Comparison of ENCODE assay signal across 8 cellular contexts in the genomic region with DNA sequence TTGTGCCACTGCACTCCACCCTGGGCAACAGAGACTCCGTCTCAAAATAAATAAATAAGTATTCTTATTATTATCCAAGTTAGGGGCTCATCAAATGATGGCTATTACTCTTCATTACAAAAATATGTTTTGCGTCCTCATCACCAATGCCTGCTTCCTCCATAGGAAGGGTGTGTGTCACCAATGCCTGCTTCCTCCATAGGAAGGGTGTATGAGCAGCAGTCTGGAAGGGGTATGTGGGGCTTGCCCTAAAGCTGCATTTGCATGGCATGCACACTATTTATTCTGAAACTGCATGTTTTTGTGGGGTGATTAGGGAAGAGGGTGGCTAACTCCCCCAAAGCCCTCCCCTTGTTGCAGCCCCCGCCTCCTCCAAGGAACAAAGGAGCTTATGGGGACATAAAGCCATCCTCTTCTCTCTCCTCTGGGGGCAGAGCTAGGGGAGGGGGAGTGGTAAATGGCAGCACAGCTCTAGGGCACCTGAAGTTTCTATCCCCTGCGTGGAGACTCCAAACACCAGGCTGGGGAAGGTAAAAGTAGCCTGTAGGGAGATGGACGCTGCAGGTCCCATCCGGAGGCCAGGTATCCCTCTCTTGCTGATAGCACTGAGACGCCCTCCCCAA. TPM values are rescaled to one million over a fixed set of nuclear protein-coding genes. Genes with fewer than 3 reads are reported as not detected.
DNase-seq lines count a peak whose midpoint lies in the region; TF ChIP-seq lines count a peak whose summit lies in the region.

No MANE protein-coding gene starts in this region.

- no peaks in the 10 kb centered on the region for H3K27me3 Mint-ChIP-seq in endodermal cell (ENCODE audit: insufficient read depth)

- no peaks in the 10 kb centered on the region for H3K27me3 ChIP-seq in SJSA1 (replicated peaks)
- no peaks in the 10 kb centered on the region for H3K27me3 ChIP-seq in endodermal cell (ENCODE audit: control insufficient read depth, insufficient read depth, low read length, poor library complexity, severe bottlenecking)
- H3K27me3 ChIP-seq in neuron (ENCODE audit: insufficient read depth, low read length) = no peaks in the 10 kb centered on the region

- no peak for TF ChIP-seq CTCF in endodermal cell (conservative IDR thresholded peaks at IDR 0.05)

- no peak overlapping the region for H2AFZ ChIP-seq in neuron (ENCODE audit: low read depth, low read length)

- H3K36me3 Mint-ChIP-seq in endodermal cell (ENCODE audit: low read depth) = peaks cover 28% of the 10 kb centered on the region

- H3K9me3 ChIP-seq in SJSA1 (replicated peaks) (no peaks in the 10 kb centered on the region), endodermal cell (ENCODE audit: control insufficient read depth, low read length) (no peaks in the 10 kb centered on the region), neuron (ENCODE audit: low read length) (no peaks in the 10 kb centered on the region)

- H3K9ac ChIP-seq in endodermal cell (ENCODE audit: extremely low read depth, low read length, poor library complexity, severe bottlenecking) = peak overlapping the region; percentile 73

- DNase-seq in NCI-H2227 (lab: John Stamatoyannopoulos, UW; ENCODE audit: unreplicated experiment) = peak; percentile 42
- DNase-seq in NCI-H2227 treated with DMSO at 0.1 percent for 48 hours (lab: John Stamatoyannopoulos, UW) = no peak
- DNase-seq in SJSA1 (ENCODE audit: low read depth in 1 of 2, low spot score in 2 of 2) = no peak
- peak; percentile 77 for DNase-seq in endodermal cell
- DNase-seq in cerebellum (ENCODE audit: low spot score) = no peak
- no peak for DNase-seq in NCI-H1092 treated with DMSO at 0.1 percent for 48 hours (lab: John Stamatoyannopoulos, UW)
- no peak for DNase-seq in effector CD4-positive, alpha-beta T cell

- peaks cover 8% of the 10 kb centered on the region for H3K4me1 Mint-ChIP-seq in endodermal cell

- peak overlapping the region; percentile 91 for H3K4me3 Mint-ChIP-seq in endodermal cell

- 4 to 30% methylated on average over 4 to 7 of the region's 7 CpGs for WGBS in endodermal cell (ENCODE audit: insufficient coverage in 1 of 2, insufficient read length in 1 of 2), 2 experiments

- H3K4me1 ChIP-seq in SJSA1 (replicated peaks) (peaks cover 11% of the 10 kb centered on the region), endodermal cell (ENCODE audit: control insufficient read depth, insufficient read depth, low read length) (no peaks in the 10 kb centered on the region), neuron (ENCODE audit: insufficient read depth, low read length) (peaks cover 14% of the 10 kb centered on the region)

- no peaks in the 10 kb centered on the region for H3K9me3 Mint-ChIP-seq in endodermal cell

- H3K27ac ChIP-seq in SJSA1 = no peak overlapping the region
- no peak overlapping the region for H3K27ac ChIP-seq in endodermal cell (ENCODE audit: low read depth, low read length)

- H3K4me3 ChIP-seq in SJSA1 (peak overlapping the region; percentile 98), endodermal cell (ENCODE audit: low read length) (peak overlapping the region; percentile 91), neuron (ENCODE audit: low read length) (peak overlapping the region; percentile 80)

- H3K36me3 ChIP-seq in SJSA1 = peaks cover 4% of the 10 kb centered on the region
- peaks cover 10% of the 10 kb centered on the region for H3K36me3 ChIP-seq in endodermal cell (ENCODE audit: control insufficient read depth, insufficient read depth, low read length)
- peaks cover 3% of the 10 kb centered on the region for H3K36me3 ChIP-seq in neuron (ENCODE audit: insufficient read depth, low read length)

- peak overlapping the region; percentile 66 for H3K27ac Mint-ChIP-seq in endodermal cell

RNA-seq across cellular contexts. Expression of a gene that starts 1.3 kb away (rescaled TPM):
- 4.5 and 5.6 TPM in 2 replicates for total RNA-seq in SJSA1 (2014; rRNA removed; shearing (Covaris generic))
- total RNA-seq in endodermal cell = 100 to 1,000 TPM in 1 of 2 donors, 10 to 100 TPM in 1; 95.8 to 113 TPM
- polyA plus RNA-seq in endodermal cell (2013, experiment 1 of 2) = 30.7 TPM
- polyA plus RNA-seq in endodermal cell (2013, experiment 2 of 2) = 29.4 TPM
- total RNA-seq in cerebellum = 27.3 TPM

RNA-seq across cellular contexts. Expression of a gene that starts 57.0 kb away (rescaled TPM):
- 107 and 140 TPM in 2 replicates for total RNA-seq in SJSA1 (2014; rRNA removed; shearing (Covaris generic))
- total RNA-seq in endodermal cell = 100 to 1,000 TPM in 1 of 2 donors, 10 to 100 TPM in 1; 87.7 to 111 TPM
- 91.4 TPM for polyA plus RNA-seq in endodermal cell (2013, experiment 1 of 2)
- 90.2 TPM for polyA plus RNA-seq in endodermal cell (2013, experiment 2 of 2)
- total RNA-seq in cerebellum = 159 TPM

Comparison
In these comparisons a context has a peak if more than half of its experiments do, and no peak if none do; other contexts are left out.
1. DNase-seq: peak in NCI-H2227 (single experiment) and endodermal cell (single experiment); none in NCI-H2227 treated with DMSO at 0.1 percent for 48 hours (single experiment), SJSA1 (0 of 2), cerebellum (single experiment), NCI-H1092 treated with DMSO at 0.1 percent for 48 hours (single experiment) and effector CD4-positive, alpha-beta T cell (single experiment).
2. Peak in every context shown above with its lines, with median percentiles within 50 percentile points of each other: H3K4me3 ChIP-seq.